ENCODE assay signal across 24 cellular contexts in genomic region chr4:144451771-144452170, GRCh38.
"Had no signal": no experiment of that assay in that cellular context is flagged by ENCODE, and none has a peak within 500 bp of the region (broad histone marks: within the 10 kb centered on the region; RNA-seq: fewer than 3 reads in every experiment).

No MANE protein-coding gene starts in this region.

- H3K9me3 ChIP-seq: psoas muscle, right lobe of liver, spleen, tibial artery, upper lobe of left lung, uterus had no signal

- H3K27me3 ChIP-seq: dorsolateral prefrontal cortex, foreskin keratinocyte, right lobe of liver, tibial artery, upper lobe of left lung, uterus had no signal

- H3K9ac ChIP-seq: parathyroid adenoma had no signal

- H3K36me3 ChIP-seq: right lobe of liver, spleen, tibial artery, upper lobe of left lung, uterus had no signal

- DNase-seq: cortex of kidney; dorsolateral prefrontal cortex; effector CD8-positive, alpha-beta T cell; foreskin keratinocyte; head of caudate nucleus; hippocampal formation; left colon; left ventricle myocardium superior; mesendoderm; naive B cell; occipital lobe; psoas muscle; retina; right lobe of liver; spleen; stimulated activated CD4-positive, alpha-beta T cell treated with anti-CD3 and anti-CD28 coated beads, Interleukin-15, amount 100 ng/mL, for 24 hours; stimulated activated CD4-positive, alpha-beta T cell treated with anti-CD3 and anti-CD28 coated beads, Interleukin-1b, Interleukin-23, amount 100 ng/mL, for 48 hours; stimulated activated CD4-positive, alpha-beta T cell treated with anti-CD3 and anti-CD28 coated beads, Interleukin-4, amount 100 ng/mL, for 24 hours; tibial artery; upper lobe of left lung; uterus had no signal

- H3K27ac ChIP-seq: dorsolateral prefrontal cortex, foreskin keratinocyte, parathyroid adenoma, psoas muscle, right lobe of liver, spleen, tibial artery, upper lobe of left lung, uterus had no signal

- ATAC-seq: foreskin keratinocyte; left colon; left ventricle myocardium superior; psoas muscle; right lobe of liver; stimulated activated memory B cell treated with anti-CD40 and anti-IgM and Interleukin-4, amounts not matched to agents 10 μg/mL and 1 μg/mL and 100 μg/mL, for 72 hours had no signal

- H2AFZ ChIP-seq: parathyroid adenoma had no signal

- H3K4me1 ChIP-seq: foreskin keratinocyte, parathyroid adenoma, psoas muscle, right lobe of liver, spleen, tibial artery, upper lobe of left lung, uterus had no signal

- H3K4me3 ChIP-seq: dorsolateral prefrontal cortex, lung, psoas muscle, right lobe of liver, spleen, tibial artery, upper lobe of left lung, uterus had no signal

- H3K79me2 ChIP-seq: parathyroid adenoma had no signal
